In genomic region chr12:14601692-14602091, GRCh38 we compare ENCODE assay signal across 14 cellular contexts. TPM values are rescaled to one million over a fixed set of nuclear protein-coding genes. Genes with fewer than 3 reads are reported as not detected.
"Had no signal": no experiment of that assay in that cellular context is flagged by ENCODE, and none has a peak within 500 bp of the region (broad histone marks: within the 10 kb centered on the region; RNA-seq: fewer than 3 reads in every experiment).

No MANE protein-coding gene starts in this region.

- H3K4me3 Mint-ChIP-seq: immature natural killer cell, naive B cell had no signal

- DNase-seq: activated CD4-positive, alpha-beta T cell treated with anti-CD3 and anti-CD28 coated beads, Interleukin-2, amount 50 U/mL, for 1 hour; activated CD4-positive, CD25-positive, alpha-beta regulatory T cell; activated effector memory CD4-positive, alpha-beta T cell treated with Interleukin-2 at 50 U/mL for 16 hours; activated T-cell treated with anti-CD3 and anti-CD28 coated beads, Interleukin-2, amount 50 U/mL, for 1 hour; amygdala; dorsolateral prefrontal cortex; immature natural killer cell; lower lobe of right lung; midbrain; naive B cell; posterior cingulate gyrus; thyroid gland had no signal

- H3K4me1 Mint-ChIP-seq: immature natural killer cell had no signal

- H3K27ac Mint-ChIP-seq: activated naive CD4-positive, alpha-beta T cell treated with anti-CD3 and anti-CD28 coated beads, Interleukin-2, amount 50 U/mL, for 72 hours; immature natural killer cell; naive B cell had no signal

- ATAC-seq: activated naive CD4-positive, alpha-beta T cell treated with anti-CD3 and anti-CD28 coated beads, Interleukin-2, amount 50 U/mL, for 72 hours; esophagus mucosa; lower lobe of right lung had no signal

RNA-seq across cellular contexts. Expression of gene PLBD1, which starts 34.0 kb away (rescaled TPM):
- total RNA-seq: activated naive CD4-positive, alpha-beta T cell treated with anti-CD3 and anti-CD28 coated beads, Interleukin-2, amount 50 U/mL, for 72 hours had no signal
